In genomic region chr18:37567061-37567993, GRCh38 we compare ENCODE assay signal across 8 cellular contexts. TPM values are rescaled to one million over a fixed set of nuclear protein-coding genes. Genes with fewer than 3 reads are reported as not detected.
DNase-seq lines count a peak whose midpoint lies in the region; ATAC-seq and TF ChIP-seq lines count a peak whose summit lies in the region.

No MANE protein-coding gene starts in this region.

- no peaks in the 10 kb centered on the region for H3K36me3 ChIP-seq in muscle layer of colon (ENCODE audit: insufficient read depth, low read length)

- ATAC-seq in natural killer cell (no peak), foreskin keratinocyte (no peak)
- ATAC-seq in natural killer cell treated with Interleukin-12 subunit alpha and Interleukin-12 subunit beta and Interleukin-15 and Interleukin-18, amount 100 ng/mL, for 72 hours = no peak

- H3K27ac Mint-ChIP-seq in natural killer cell (no peak overlapping the region), chondrocyte (ENCODE audit: unreplicated experiment) (no peak overlapping the region)
- H3K27ac Mint-ChIP-seq in natural killer cell treated with Interleukin-12 subunit alpha and Interleukin-12 subunit beta and Interleukin-15 and Interleukin-18, amount 100 ng/mL, for 72 hours = no peak overlapping the region
- H3K27ac Mint-ChIP-seq in activated T-helper 1 cell treated with anti-CD3 and anti-CD28 coated beads, Interleukin-12 subunit alpha, Interleukin-12 subunit beta, Interleukin-2, Interleukin-4 antibody, amounts not matched to agents 30 ng/mL and 10 ng/mL and 1 ng/mL, durations not matched to agents 14 hours and 24 hours and 36 hours = no peak overlapping the region

- H3K4me3 ChIP-seq in muscle layer of colon (ENCODE audit: low read depth in 1 of 2, low read length in 2 of 2) = peak overlapping the region; percentile 47 to 52

- H3K27me3 ChIP-seq in muscle layer of colon (ENCODE audit: control insufficient read depth in 1 of 2, insufficient read depth in 2 of 2, low read length in 2 of 2) (peaks cover 36 to 55% of the 10 kb centered on the region in 2 donors), foreskin keratinocyte (peaks cover 81% of the 10 kb centered on the region)

- H3K27ac ChIP-seq in muscle layer of colon (ENCODE audit: low read depth, low read length) (no peak overlapping the region), foreskin keratinocyte (no peak overlapping the region)

- H3K4me1 ChIP-seq in muscle layer of colon (ENCODE audit: insufficient read depth, low read length) = peaks cover 6% of the 10 kb centered on the region
- H3K4me1 ChIP-seq in foreskin keratinocyte = no peaks in the 10 kb centered on the region

- no peak overlapping the region for H3K9ac ChIP-seq in muscle layer of colon (ENCODE audit: low read length)

- DNase-seq in natural killer cell (no peak), chondrocyte (ENCODE audit: low spot score) (no peak), foreskin keratinocyte (no peak)
- DNase-seq in natural killer cell treated with Interleukin-12 subunit alpha and Interleukin-12 subunit beta and Interleukin-15 and Interleukin-18, amount 100 ng/mL, for 72 hours (ENCODE audit: low spot score) = no peak
- DNase-seq in activated T-helper 1 cell treated with anti-CD3 and anti-CD28 coated beads, Interleukin-12 subunit alpha, Interleukin-12 subunit beta, Interleukin-2, Interleukin-4 antibody, amounts not matched to agents 30 ng/mL and 10 ng/mL and 1 ng/mL, durations not matched to agents 14 hours and 24 hours and 36 hours (ENCODE audit: low spot score) = no peak
- DNase-seq in activated CD8-positive, alpha-beta memory T cell treated with anti-CD3 and anti-CD28 coated beads, Interleukin-2, amount 50 U/mL, for 4 hours = no peak
- DNase-seq in stimulated activated CD4-positive, alpha-beta T cell treated with anti-CD3 and anti-CD28 coated beads, Interleukin-1b, Interleukin-23, amount 100 ng/mL, for 48 hours = no peak

- no peaks in the 10 kb centered on the region for H3K9me3 ChIP-seq in muscle layer of colon (ENCODE audit: low read length)

- peak overlapping the region; percentile 60 for H3K4me3 Mint-ChIP-seq in natural killer cell
- no peak overlapping the region for H3K4me3 Mint-ChIP-seq in natural killer cell treated with Interleukin-12 subunit alpha and Interleukin-12 subunit beta and Interleukin-15 and Interleukin-18, amount 100 ng/mL, for 72 hours
- peak overlapping the region; percentile 17 for H3K4me3 Mint-ChIP-seq in chondrocyte (ENCODE audit: unreplicated experiment)
- H3K4me3 Mint-ChIP-seq in activated T-helper 1 cell treated with anti-CD3 and anti-CD28 coated beads, Interleukin-12 subunit alpha, Interleukin-12 subunit beta, Interleukin-2, Interleukin-4 antibody, amounts not matched to agents 30 ng/mL and 10 ng/mL and 1 ng/mL, durations not matched to agents 14 hours and 24 hours and 36 hours = no peak overlapping the region

- H3K27me3 Mint-ChIP-seq in natural killer cell (ENCODE audit: low read depth in 2 of 2) = peaks cover 44 to 62% of the 10 kb centered on the region in 2 donors
- H3K27me3 Mint-ChIP-seq in natural killer cell treated with Interleukin-12 subunit alpha and Interleukin-12 subunit beta and Interleukin-15 and Interleukin-18, amount 100 ng/mL, for 72 hours = peaks cover 52 to 69% of the 10 kb centered on the region in 2 donors
- peaks cover 58% of the 10 kb centered on the region for H3K27me3 Mint-ChIP-seq in chondrocyte (ENCODE audit: low read depth)
- H3K27me3 Mint-ChIP-seq in activated T-helper 1 cell treated with anti-CD3 and anti-CD28 coated beads, Interleukin-12 subunit alpha, Interleukin-12 subunit beta, Interleukin-2, Interleukin-4 antibody, amounts not matched to agents 30 ng/mL and 10 ng/mL and 1 ng/mL, durations not matched to agents 14 hours and 24 hours and 36 hours (ENCODE audit: insufficient read depth) = peaks cover 51% of the 10 kb centered on the region

- TF ChIP-seq CTCF in natural killer cell (IDR thresholded peaks at IDR 0.05) (no peak), chondrocyte (IDR thresholded peaks at IDR 0.05) (no peak), foreskin keratinocyte (conservative IDR thresholded peaks at IDR 0.05) (no peak)

- intact Hi-C loops in natural killer cell (cut with micrococcal nuclease) = no loop called here
- intact Hi-C loops in activated T-helper 1 cell treated with anti-CD3 and anti-CD28 coated beads, Interleukin-12 subunit alpha, Interleukin-12 subunit beta, Interleukin-2, Interleukin-4 antibody, amounts not matched to agents 30 ng/mL and 10 ng/mL and 1 ng/mL, durations not matched to agents 14 hours and 24 hours and 36 hours (cut with micrococcal nuclease) = no loop called here

- H3K9me3 Mint-ChIP-seq in natural killer cell = peaks cover 0 to 4% of the 10 kb centered on the region in 2 donors
- H3K9me3 Mint-ChIP-seq in natural killer cell treated with Interleukin-12 subunit alpha and Interleukin-12 subunit beta and Interleukin-15 and Interleukin-18, amount 100 ng/mL, for 72 hours = no peaks in the 10 kb centered on the region
- H3K9me3 Mint-ChIP-seq in chondrocyte (ENCODE audit: low read depth) = no peaks in the 10 kb centered on the region
- H3K9me3 Mint-ChIP-seq in activated T-helper 1 cell treated with anti-CD3 and anti-CD28 coated beads, Interleukin-12 subunit alpha, Interleukin-12 subunit beta, Interleukin-2, Interleukin-4 antibody, amounts not matched to agents 30 ng/mL and 10 ng/mL and 1 ng/mL, durations not matched to agents 14 hours and 24 hours and 36 hours = no peaks in the 10 kb centered on the region

- peaks cover 5% of the 10 kb centered on the region in 2 donors for H3K4me1 Mint-ChIP-seq in natural killer cell
- H3K4me1 Mint-ChIP-seq in natural killer cell treated with Interleukin-12 subunit alpha and Interleukin-12 subunit beta and Interleukin-15 and Interleukin-18, amount 100 ng/mL, for 72 hours (ENCODE audit: low read depth in 2 of 2) = peaks cover 5 to 7% of the 10 kb centered on the region in 2 donors
- H3K4me1 Mint-ChIP-seq in chondrocyte (ENCODE audit: low read depth) = peaks cover 15% of the 10 kb centered on the region
- no peaks in the 10 kb centered on the region for H3K4me1 Mint-ChIP-seq in activated T-helper 1 cell treated with anti-CD3 and anti-CD28 coated beads, Interleukin-12 subunit alpha, Interleukin-12 subunit beta, Interleukin-2, Interleukin-4 antibody, amounts not matched to agents 30 ng/mL and 10 ng/mL and 1 ng/mL, durations not matched to agents 14 hours and 24 hours and 36 hours (ENCODE audit: low read depth)

- H3K36me3 Mint-ChIP-seq in natural killer cell (no peaks in the 10 kb centered on the region), chondrocyte (ENCODE audit: low read depth) (no peaks in the 10 kb centered on the region)
- H3K36me3 Mint-ChIP-seq in natural killer cell treated with Interleukin-12 subunit alpha and Interleukin-12 subunit beta and Interleukin-15 and Interleukin-18, amount 100 ng/mL, for 72 hours = no peaks in the 10 kb centered on the region
- H3K36me3 Mint-ChIP-seq in activated T-helper 1 cell treated with anti-CD3 and anti-CD28 coated beads, Interleukin-12 subunit alpha, Interleukin-12 subunit beta, Interleukin-2, Interleukin-4 antibody, amounts not matched to agents 30 ng/mL and 10 ng/mL and 1 ng/mL, durations not matched to agents 14 hours and 24 hours and 36 hours (ENCODE audit: low read depth) = no peaks in the 10 kb centered on the region

RNA-seq across cellular contexts. Expression of gene CELF4, which starts 1.7 kb away (rescaled TPM):
- not detected for total RNA-seq in natural killer cell
- total RNA-seq in natural killer cell treated with Interleukin-12 subunit alpha and Interleukin-12 subunit beta and Interleukin-15 and Interleukin-18, amount 100 ng/mL, for 72 hours = not detected
- total RNA-seq in chondrocyte = 0.22 to 0.90 TPM in 2 of 3 replicates, not detected in the other
- total RNA-seq in foreskin keratinocyte = not detected in 2 replicates
- polyA plus RNA-seq in foreskin keratinocyte = not detected in 2 replicates
- total RNA-seq in activated T-helper 1 cell treated with anti-CD3 and anti-CD28 coated beads, Interleukin-12 subunit alpha, Interleukin-12 subunit beta, Interleukin-2, Interleukin-4 antibody, amounts not matched to agents 30 ng/mL and 10 ng/mL and 1 ng/mL, durations not matched to agents 14 hours and 24 hours and 36 hours = not detected in 2 replicates

Comparison
In these comparisons a context has a peak if more than half of its experiments do, and no peak if none do; other contexts are left out.
1. H3K4me3 Mint-ChIP-seq: peak in natural killer cell (single experiment) and chondrocyte (single experiment); none in natural killer cell treated with Interleukin-12 subunit alpha and Interleukin-12 subunit beta and Interleukin-15 and Interleukin-18, amount 100 ng/mL, for 72 hours (single experiment) and activated T-helper 1 cell treated with anti-CD3 and anti-CD28 coated beads, Interleukin-12 subunit alpha, Interleukin-12 subunit beta, Interleukin-2, Interleukin-4 antibody, amounts not matched to agents 30 ng/mL and 10 ng/mL and 1 ng/mL, durations not matched to agents 14 hours and 24 hours and 36 hours (single experiment).